In genomic region chr19:56567274-56568120, GRCh38 we compare ENCODE assay signal across 8 cellular contexts. TPM values are rescaled to one million over a fixed set of nuclear protein-coding genes. Genes with fewer than 3 reads are reported as not detected.
DNase-seq lines count a peak whose midpoint lies in the region; ATAC-seq, FAIRE-seq and TF ChIP-seq lines count a peak whose summit lies in the region.

TSS of gene ZNF470 (plus strand) at chr19:56567468. CDS start at chr19:56570312, 2,844 bp downstream.

- H3K27me3 ChIP-seq in neutrophil (no peaks in the 10 kb centered on the region), subcutaneous abdominal adipose tissue (ENCODE audit: control insufficient read depth in 5 of 5, insufficient read depth in 4 of 5, low read length in 5 of 5) (no peaks in the 10 kb centered on the region)

- H3K9ac ChIP-seq in subcutaneous abdominal adipose tissue (ENCODE audit: low read length in 5 of 5) = peak within 1 kb of the TSS; percentile 73 to 93 (median 83)

- H3K9me3 ChIP-seq in neutrophil (peaks cover 5% of the 10 kb centered on the region), subcutaneous abdominal adipose tissue (ENCODE audit: control insufficient read depth in 5 of 5, low read length in 5 of 5) (peaks cover 28 to 75% (median 62%) of the 10 kb centered on the region in 5 donors)

- peak within 1 kb of the TSS; percentile 70 for H3K27ac ChIP-seq in neutrophil
- H3K27ac ChIP-seq in subcutaneous abdominal adipose tissue (ENCODE audit: low read depth, low read length) = peak within 1 kb of the TSS; percentile 70

- peak; percentile 97 for ATAC-seq in GM21515 (IDR thresholded peaks at IDR 0.05; ENCODE audit: unreplicated experiment)

- in situ Hi-C loops in SK-MEL-5 (cut with HindIII; ENCODE audit: low pct_unique_long_range_greater_than_20kb, low sequenced_read_pairs) = no loop called here

- FAIRE-seq in D721Med (lab: Jason Lieb, UNC) = no peak

- TF ChIP-seq CTCF in D721Med (IDR thresholded peaks at IDR 0.05; ENCODE audit: insufficient read depth, missing control alignments) = no peak
- TF ChIP-seq CTCF in neutrophil (IDR thresholded peaks at IDR 0.05) = no peak

- DNase-seq in D721Med (ENCODE audit: insufficient read length, low spot score) (peak; percentile 85), HuH-7.5 (ENCODE audit: low spot score) (peak; percentile 84), SK-MEL-5 (ENCODE audit: low read depth, low spot score) (peak; percentile 89), germinal center (ENCODE audit: low spot score) (peak; percentile 93)
- peak; percentile 88 for DNase-seq in activated naive CD4-positive, alpha-beta T cell treated with anti-CD3 and anti-CD28 coated beads, Interleukin-2, amount 50 U/mL, for 16 hours

- no peaks in the 10 kb centered on the region for H3K36me3 ChIP-seq in neutrophil
- H3K36me3 ChIP-seq in subcutaneous abdominal adipose tissue (ENCODE audit: control insufficient read depth in 5 of 5, insufficient read depth in 5 of 5, low read length in 5 of 5) = peaks cover 20 to 29% (median 25%) of the 10 kb centered on the region in 5 donors

- peak within 1 kb of the TSS; percentile 67 to 88 for H3K4me3 ChIP-seq in neutrophil (ENCODE audit: low read depth in 1 of 2, low read length in 1 of 2)
- peak within 1 kb of the TSS; percentile 90 to 99 (median 97) for H3K4me3 ChIP-seq in subcutaneous abdominal adipose tissue (ENCODE audit: low read depth in 1 of 5, low read length in 5 of 5)

- H3K4me1 ChIP-seq in neutrophil (ENCODE audit: control insufficient read depth in 1 of 2, insufficient read depth in 1 of 2, low read depth in 1 of 2, low read length in 1 of 2) (peaks cover 12 to 14% of the 10 kb centered on the region in 2 experiments), subcutaneous abdominal adipose tissue (ENCODE audit: control insufficient read depth in 5 of 5, insufficient read depth in 5 of 5, low read length in 5 of 5) (peaks cover 3 to 20% (median 14%) of the 10 kb centered on the region in 5 donors)

RNA-seq across cellular contexts. Expression of gene ZNF470, which starts in this region (rescaled TPM):
- total RNA-seq in SK-MEL-5 (2014; rRNA removed; shearing (Covaris generic)) = 3.4 and 4.4 TPM in 2 replicates
- polyA plus RNA-seq in SK-MEL-5 (2015; cell fraction: cytosol; rRNA removed) = 1.6 and 3.3 TPM in 2 replicates
- 4.5 and 7.0 TPM in 2 replicates for polyA plus RNA-seq in SK-MEL-5 (2015; cell fraction: nucleus; rRNA removed)

Comparison
In these comparisons a context has a peak if more than half of its experiments do, and no peak if none do; other contexts are left out.
1. Peak in every context shown above with its lines: DNase-seq, ATAC-seq, H3K4me3 ChIP-seq and H3K27ac ChIP-seq.